ENCODE assay signal across 10 cellular contexts in genomic region chr7:101950450-101951119, GRCh38.
A peak's percentile ranks its signal among the peaks of the same experiment; 100 is the strongest.
DNase-seq lines count a peak whose midpoint lies in the region; ATAC-seq and TF ChIP-seq lines count a peak whose summit lies in the region.
"Had no signal": no experiment of that assay in that cellular context is flagged by ENCODE, and none has a peak within 500 bp of the region (broad histone marks: within the 10 kb centered on the region; RNA-seq: fewer than 3 reads in every experiment).

No MANE protein-coding gene starts in this region.

- no peak for TF ChIP-seq CTCF in MCF 10A (IDR thresholded peaks at IDR 0.05; ENCODE audit: unreplicated experiment)
- no peak for TF ChIP-seq CTCF in breast epithelium (IDR thresholded peaks at IDR 0.05)
- TF ChIP-seq CTCF in SK-N-SH (IDR thresholded peaks at IDR 0.05) = peak; percentile 61
- peak; percentile 15 for TF ChIP-seq CTCF in foreskin keratinocyte (conservative IDR thresholded peaks at IDR 0.05)
- no peak for TF ChIP-seq CTCF in stomach (IDR thresholded peaks at IDR 0.05)
- no peak for TF ChIP-seq CTCF in CD4-positive, alpha-beta T cell (IDR thresholded peaks at IDR 0.05)

- no peak overlapping the region for H3K4me3 Mint-ChIP-seq in MCF 10A (ENCODE audit: unreplicated experiment)
- no peak overlapping the region for H3K4me3 Mint-ChIP-seq in CD4-positive, alpha-beta T cell
- H3K4me3 Mint-ChIP-seq: B cell had no signal

- no peak for TF ChIP-seq POLR2A in breast epithelium (IDR thresholded peaks at IDR 0.05)
- no peak for TF ChIP-seq POLR2A in stomach (IDR thresholded peaks at IDR 0.05)

- no peaks in the 10 kb centered on the region for H3K36me3 ChIP-seq in breast epithelium
- no peaks in the 10 kb centered on the region for H3K36me3 ChIP-seq in SK-N-SH (replicated peaks in 1 of 2; ENCODE audit: control insufficient read depth in 1 of 2, insufficient read depth in 2 of 2, low read length in 1 of 2)
- H3K36me3 ChIP-seq in stomach = no peaks in the 10 kb centered on the region

- no peaks in the 10 kb centered on the region for H3K27me3 Mint-ChIP-seq in MCF 10A (ENCODE audit: insufficient read depth, unreplicated experiment)
- no peaks in the 10 kb centered on the region for H3K27me3 Mint-ChIP-seq in CD4-positive, alpha-beta T cell
- H3K27me3 Mint-ChIP-seq: B cell had no signal

- peaks cover 72% of the 10 kb centered on the region for H3K79me2 ChIP-seq in SK-N-SH (ENCODE audit: insufficient read depth)

- 0 out of 2 replicates have a peak, but pooled peaks have one; percentile 8 for TF ChIP-seq RAD21 in SK-N-SH (IDR thresholded peaks at IDR 0.05; ENCODE audit: low read length)

- CTCF ChIA-PET in MCF 10A (lab: Yijun Ruan, JAX) = interaction anchor here (0.5 kb wide), 1 partner anchor 47 kb away, joined by 3 read pairs; no protein-coding TSS in a partner anchor
- CTCF ChIA-PET in SK-N-SH (lab: Yijun Ruan, JAX) = interaction anchor here (0.9 kb wide), 1 partner anchor 10 kb away, joined by 3 read pairs; no protein-coding TSS in a partner anchor
- CTCF ChIA-PET in CD4-positive, alpha-beta T cell (lab: Charles Lee) = no interaction called here

- H4K20me1 ChIP-seq in SK-N-SH (ENCODE audit: insufficient read depth) = no peaks in the 10 kb centered on the region

- H3K9me2 ChIP-seq in SK-N-SH = no peaks in the 10 kb centered on the region

- WGBS in SK-N-SH (ENCODE audit: low lambda C conversion rate) = 81% methylated on average over 4 of the region's 4 CpGs
- 75 to 87% (median 82%) methylated on average over 4 of the region's 4 CpGs for WGBS in stomach, 5 donors

- intact Hi-C loops in MCF 10A (cut with micrococcal nuclease) (loop anchor here (2.0 kb wide), 1 partner anchor 94 kb away; no protein-coding TSS in a partner anchor), breast epithelium (cut with DNase I; ENCODE audit: low total_unique reads) (no loop called here), stomach (cut with DNase I; ENCODE audit: low total_unique reads) (no loop called here)
- intact Hi-C loops in CD4-positive, alpha-beta T cell (cut with DNase I, micrococcal nuclease) = no loop called here

- ATAC-seq in foreskin keratinocyte = no peak
- ATAC-seq in GM21528 (IDR thresholded peaks at IDR 0.05; ENCODE audit: low FRiP score, unreplicated experiment) = no peak
- ATAC-seq in CD4-positive, alpha-beta T cell (ENCODE audit: poor library complexity) = no peak

- DNase-seq in MCF 10A (ENCODE audit: unreplicated experiment) (peak; percentile 72), breast epithelium (ENCODE audit: low spot score in 2 of 2) (no peak), SK-N-SH (no peak), foreskin keratinocyte (no peak), stomach (no peak), DMS79 treated with DMSO at 0.1 percent for 48 hours (lab: John Stamatoyannopoulos, UW) (no peak)
- no peak for DNase-seq in CD4-positive, alpha-beta T cell
- DNase-seq: effector CD8-positive, alpha-beta T cell had no signal

- TF ChIP-seq EP300 in SK-N-SH (IDR thresholded peaks at IDR 0.05; ENCODE audit: borderline replicate concordance in 1 of 2, low read depth in 1 of 2, low read length in 1 of 2) = 0 out of 4 replicates have a peak, but pooled peaks of 1 of the 2 experiments have one; percentile 20
- no peak for TF ChIP-seq EP300 in stomach (IDR thresholded peaks at IDR 0.05)

- H3K9me3 Mint-ChIP-seq in MCF 10A (ENCODE audit: unreplicated experiment) = no peaks in the 10 kb centered on the region
- no peaks in the 10 kb centered on the region for H3K9me3 Mint-ChIP-seq in CD4-positive, alpha-beta T cell

- BruUV-seq in MCF 10A (replicated peaks; lab: Mats Ljungman, UMichigan) = no TSS peak

- no peak overlapping the region for H3K9ac ChIP-seq in SK-N-SH

- no peak overlapping the region for H3K27ac Mint-ChIP-seq in MCF 10A (ENCODE audit: low read depth, unreplicated experiment)
- H3K27ac Mint-ChIP-seq in CD4-positive, alpha-beta T cell = no peak overlapping the region
- H3K27ac Mint-ChIP-seq: B cell had no signal

- H3K4me3 ChIP-seq in breast epithelium (no peak overlapping the region), SK-N-SH (ENCODE audit: low read depth in 2 of 2, low read length in 1 of 2) (no peak overlapping the region), stomach (no peak overlapping the region)

- peaks cover 5% of the 10 kb centered on the region for H3K36me3 Mint-ChIP-seq in MCF 10A (ENCODE audit: insufficient read depth, unreplicated experiment)
- no peaks in the 10 kb centered on the region for H3K36me3 Mint-ChIP-seq in CD4-positive, alpha-beta T cell (ENCODE audit: low read depth)

- H3K4me1 ChIP-seq in breast epithelium = no peaks in the 10 kb centered on the region
- peaks cover 33 to 68% of the 10 kb centered on the region in 2 experiments for H3K4me1 ChIP-seq in SK-N-SH (ENCODE audit: control insufficient read depth in 1 of 2, insufficient read depth in 2 of 2, low read depth in 1 of 2, low read length in 1 of 2)
- peaks cover 14% of the 10 kb centered on the region for H3K4me1 ChIP-seq in foreskin keratinocyte
- H3K4me1 ChIP-seq in stomach = peaks cover 30 to 91% (median 62%) of the 10 kb centered on the region in 4 donors

- H3K9me3 ChIP-seq in breast epithelium (no peaks in the 10 kb centered on the region), SK-N-SH (no peaks in the 10 kb centered on the region), stomach (no peaks in the 10 kb centered on the region)
- no peaks in the 10 kb centered on the region for H3K9me3 ChIP-seq in CD4-positive, alpha-beta T cell (ENCODE audit: control insufficient read depth, low read length)

- peak overlapping the region; percentile 7; the same call in 1 of the 2 replicates for H3K4me2 ChIP-seq in SK-N-SH

- peaks cover 37% of the 10 kb centered on the region for H3F3A ChIP-seq in SK-N-SH (replicated peaks; ENCODE audit: insufficient read depth)

- H3K4me1 Mint-ChIP-seq in MCF 10A (ENCODE audit: insufficient read depth, unreplicated experiment) = peaks cover 23% of the 10 kb centered on the region
- peaks cover 14% of the 10 kb centered on the region for H3K4me1 Mint-ChIP-seq in CD4-positive, alpha-beta T cell (ENCODE audit: low read depth)

- H3K27me3 ChIP-seq in breast epithelium (no peaks in the 10 kb centered on the region), SK-N-SH (ENCODE audit: insufficient read depth) (no peaks in the 10 kb centered on the region), foreskin keratinocyte (no peaks in the 10 kb centered on the region), stomach (no peaks in the 10 kb centered on the region)
- no peaks in the 10 kb centered on the region for H3K27me3 ChIP-seq in CD4-positive, alpha-beta T cell (ENCODE audit: control insufficient read depth, insufficient read depth, low read length)

- no peak overlapping the region for H2AFZ ChIP-seq in SK-N-SH (ENCODE audit: low read depth)

- POLR2A ChIA-PET in MCF 10A (lab: Yijun Ruan, JAX) = no interaction called here
- POLR2A ChIA-PET in SK-N-SH (lab: Yijun Ruan, JAX) = no interaction called here
- POLR2A ChIA-PET in CD4-positive, alpha-beta T cell (lab: Charles Lee) = no interaction called here

- H3K27ac ChIP-seq in breast epithelium = no peak overlapping the region
- peak overlapping the region; percentile 12 to 97 for H3K27ac ChIP-seq in SK-N-SH (ENCODE audit: low read depth in 2 of 2, low read length in 1 of 2)
- H3K27ac ChIP-seq in foreskin keratinocyte = no peak overlapping the region
- H3K27ac ChIP-seq in stomach = peak overlapping the region in 4 of 5 donors; percentile 0 to 90 (median 65)
- H3K27ac ChIP-seq in CD4-positive, alpha-beta T cell (ENCODE audit: low read depth, low read length) = no peak overlapping the region

TF ChIP-seq in SK-N-SH, 30 proteins besides CTCF, POLR2A, EP300 and RAD21:
- TF ChIP-seq TCF12 (IDR thresholded peaks at IDR 0.05) (peak; percentile 38), JUND (IDR thresholded peaks at IDR 0.05) (no peak), EZH2phosphoT487 (IDR thresholded peaks at IDR 0.05; ENCODE audit: borderline replicate concordance, low read depth) (no peak), RFX5 (IDR thresholded peaks at IDR 0.05; ENCODE audit: low read length) (peak; percentile 34; the same call in 1 of the 2 replicates), RCOR1 (IDR thresholded peaks at IDR 0.05; ENCODE audit: low read length) (0 out of 2 replicates have a peak, but pooled peaks have one; percentile 33), NFIC (IDR thresholded peaks at IDR 0.05; ENCODE audit: borderline replicate concordance) (peak; percentile 73), PBX3 (IDR thresholded peaks at IDR 0.05) (peak; percentile 28; the same call in 1 of the 2 replicates)

Comparison
In these comparisons a context has a peak if more than half of its experiments do, and no peak if none do; other contexts are left out.
1. CTCF ChIP-seq: peak in SK-N-SH (single experiment) and foreskin keratinocyte (single experiment); none in MCF 10A (single experiment), breast epithelium (0 of 3), stomach (0 of 7) and CD4-positive, alpha-beta T cell (single experiment).
2. H3K27ac ChIP-seq: peak in SK-N-SH (2 of 2) and stomach (4 of 5); none in breast epithelium (0 of 2), foreskin keratinocyte (single experiment) and CD4-positive, alpha-beta T cell (single experiment).